Comparison of ENCODE assay signal across 27 cellular contexts in genomic region chrX:28697732-28698131, GRCh38.
"Had no signal": no experiment of that assay in that cellular context is flagged by ENCODE, and none has a peak within 500 bp of the region (broad histone marks: within the 10 kb centered on the region; RNA-seq: fewer than 3 reads in every experiment).

No MANE protein-coding gene starts in this region.

- H3K4me1 ChIP-seq: lower lobe of right lung, pancreas, prostate gland, stomach, testis, thyroid gland, transverse colon, upper lobe of left lung, vagina had no signal

- ATAC-seq: left cardiac atrium; left lobe of liver; lower lobe of right lung; naive thymus-derived CD8-positive, alpha-beta T cell; pancreas; right cardiac atrium; sciatic nerve; stimulated activated naive B cell treated with anti-CD40 and anti-IgM and Interleukin-4, amounts not matched to agents 10 μg/mL and 1 μg/mL and 100 μg/mL, for 72 hours; stimulated activated naive CD8-positive, alpha-beta T cell treated with anti-CD3 and anti-CD28 coated beads, Interleukin-15, Interleukin-2, amounts not matched to agents 100 U/mL and 50 U/mL, for 24 hours had no signal

- H3K27ac ChIP-seq: lower lobe of right lung, pancreas, prostate gland, skin epidermis, stomach, testis, thyroid gland, transverse colon, upper lobe of left lung, vagina had no signal

- H3K9me3 ChIP-seq: lower lobe of right lung, pancreas, prostate gland, stomach, testis, thyroid gland, transverse colon, upper lobe of left lung, vagina had no signal

- H3K36me3 ChIP-seq: lower lobe of right lung, pancreas, prostate gland, stomach, thyroid gland, transverse colon, upper lobe of left lung, vagina had no signal

- DNase-seq: kidney glomerular epithelial cell; left cardiac atrium; lower lobe of right lung; mammary epithelial cell; mesenchymal stem cell; naive thymus-derived CD8-positive, alpha-beta T cell; nucleus accumbens; pancreas; posterior cingulate gyrus; retina; right cardiac atrium; stimulated activated CD4-positive, alpha-beta T cell treated with anti-CD3 and anti-CD28 coated beads, Interleukin-12 subunit alpha, Interleukin-12 subunit beta, amount 100 ng/mL, for 4 hours; stimulated activated CD4-positive, alpha-beta T cell treated with anti-CD3 and anti-CD28 coated beads, Interleukin-15, amount 100 ng/mL, for 24 hours; stimulated activated CD4-positive, alpha-beta T cell treated with anti-CD3 and anti-CD28 coated beads, Interleukin-2, amount 100 ng/mL, for 24 hours; stimulated activated CD4-positive, alpha-beta T cell treated with anti-CD3 and anti-CD28 coated beads, Interleukin-4, amount 100 ng/mL, for 1 hour; stimulated activated naive B cell treated with anti-CD40 and anti-IgM and Interleukin-4, amounts not matched to agents 10 μg/mL and 1 μg/mL and 100 μg/mL, for 72 hours; stimulated activated naive CD8-positive, alpha-beta T cell treated with anti-CD3 and anti-CD28 coated beads, Interleukin-15, Interleukin-2, amounts not matched to agents 100 U/mL and 50 U/mL, for 24 hours; stomach; testis; thyroid gland; transverse colon; upper lobe of left lung had no signal

- H3K4me3 ChIP-seq: lower lobe of right lung, pancreas, prostate gland, skin epidermis, stomach, testis, thyroid gland, transverse colon, upper lobe of left lung, vagina had no signal

- H3K27me3 ChIP-seq: stomach, testis, thyroid gland, transverse colon, upper lobe of left lung, vagina had no signal
